In genomic region chr19:55585658-55586339, GRCh38 we compare ENCODE assay signal across 8 cellular contexts. TPM values are rescaled to one million over a fixed set of nuclear protein-coding genes. Genes with fewer than 3 reads are reported as not detected.
DNase-seq lines count a peak whose midpoint lies in the region; ATAC-seq and TF ChIP-seq lines count a peak whose summit lies in the region.

No MANE protein-coding gene starts in this region.

- peak; percentile 32 for ATAC-seq in CD8-positive, alpha-beta T cell
- ATAC-seq in right lobe of liver (peak; percentile 12 to 52 (median 31)), HG02840 (IDR thresholded peaks at IDR 0.05; ENCODE audit: low FRiP score, unreplicated experiment) (no peak), GM19023 (IDR thresholded peaks at IDR 0.05; ENCODE audit: unreplicated experiment) (no peak)

- H3K4me3 ChIP-seq in CD8-positive, alpha-beta T cell (ENCODE audit: low read depth, low read length), result peak overlapping the region; percentile 55
- H3K4me3 ChIP-seq in Karpas-422 (ENCODE audit: low read length) (peak overlapping the region; percentile 48; the same call in 1 of the 2 replicates), duodenal mucosa (ENCODE audit: low read depth in 1 of 2, low read length in 2 of 2) (peak overlapping the region; percentile 41 to 59), right lobe of liver (peak overlapping the region in 1 of 3 donors; percentile 38)

- H3K9me3 ChIP-seq in CD8-positive, alpha-beta T cell (ENCODE audit: low read length), result no peaks in the 10 kb centered on the region
- H3K9me3 ChIP-seq in Karpas-422 (ENCODE audit: low read length), result no peaks in the 10 kb centered on the region
- H3K9me3 ChIP-seq in duodenal mucosa (ENCODE audit: control insufficient read depth in 1 of 2, low read length in 2 of 2), result no peaks in the 10 kb centered on the region
- H3K9me3 ChIP-seq in right lobe of liver, result no peaks in the 10 kb centered on the region

- H3K36me3 ChIP-seq in CD8-positive, alpha-beta T cell (ENCODE audit: insufficient read depth, low read length), result no peaks in the 10 kb centered on the region
- H3K36me3 ChIP-seq in Karpas-422 (ENCODE audit: insufficient read depth, low read length) (no peaks in the 10 kb centered on the region), duodenal mucosa (ENCODE audit: control insufficient read depth in 1 of 2, insufficient read depth in 2 of 2, low read length in 2 of 2) (no peaks in the 10 kb centered on the region), right lobe of liver (no peaks in the 10 kb centered on the region)

- H3K9me3 Mint-ChIP-seq in CD8-positive, alpha-beta T cell, result no peaks in the 10 kb centered on the region

- 21% methylated on average over 25 of the region's 36 CpGs for WGBS in right lobe of liver (ENCODE audit: insufficient coverage, low coverage, low lambda C conversion rate, missing lambda C conversion rate)

- POLR2A ChIA-PET in CD8-positive, alpha-beta T cell (lab: Charles Lee), result interaction anchor here (0.6 to 3.0 kb wide), 4 partner anchors 12 to 423 kb away, joined by 3 to 16 read pairs (median 4); partner anchors contain the start of genes FIZ1 and UBE2S

- no peaks in the 10 kb centered on the region for H3K27me3 ChIP-seq in CD8-positive, alpha-beta T cell (ENCODE audit: insufficient read depth, low read length)
- H3K27me3 ChIP-seq in Karpas-422 (ENCODE audit: low read length), result no peaks in the 10 kb centered on the region
- H3K27me3 ChIP-seq in duodenal mucosa (ENCODE audit: control insufficient read depth in 1 of 2, insufficient read depth in 2 of 2, low read length in 2 of 2), result peaks cover 0 to 4% of the 10 kb centered on the region in 2 donors
- H3K27me3 ChIP-seq in right lobe of liver, result no peaks in the 10 kb centered on the region

- CTCF ChIA-PET in CD8-positive, alpha-beta T cell (lab: Charles Lee), result interaction anchor here (0.6 to 3.6 kb wide), 4 partner anchors 14 to 293 kb away, joined by 3 to 18 read pairs (median 6); partner anchors contain the start of gene FIZ1

- peaks cover 35% of the 10 kb centered on the region for H3K4me1 ChIP-seq in CD8-positive, alpha-beta T cell (ENCODE audit: insufficient read depth, low read length)
- peaks cover 28% of the 10 kb centered on the region for H3K4me1 ChIP-seq in Karpas-422 (ENCODE audit: low read length)
- peaks cover 12 to 24% of the 10 kb centered on the region in 2 donors for H3K4me1 ChIP-seq in duodenal mucosa (ENCODE audit: control insufficient read depth in 1 of 2, insufficient read depth in 2 of 2, low read length in 2 of 2)
- H3K4me1 ChIP-seq in right lobe of liver, result peaks cover 0 to 29% (median 4%) of the 10 kb centered on the region in 4 donors

- H3K27me3 Mint-ChIP-seq in CD8-positive, alpha-beta T cell (ENCODE audit: low read depth), result no peaks in the 10 kb centered on the region

- no peaks in the 10 kb centered on the region for H4K20me1 ChIP-seq in Karpas-422 (ENCODE audit: insufficient read depth, low read depth, low read length)

- DNase-seq in CD8-positive, alpha-beta T cell, result peak in 4 of 7 experiments; percentile 24 to 50 (median 47)
- DNase-seq in Karpas-422 (peak; percentile 89), T1000 (lab: John Stamatoyannopoulos, UW) (peak; percentile 51), right lobe of liver (peak; percentile 65 to 68 (median 67))
- DNase-seq in stimulated activated CD8-positive, alpha-beta memory T cell treated with anti-CD3 and anti-CD28 coated beads, Interleukin-4, amount 100 ng/mL, for 24 hours (ENCODE audit: low read depth), result peak; percentile 42

- intact Hi-C loops in CD8-positive, alpha-beta T cell (cut with DNase I, micrococcal nuclease), result loop anchor here in 1 of 2 experiments (2.0 kb wide), 1 partner anchor 19 kb away; the partner anchor contains the start of gene ZNF865
- intact Hi-C loops in right lobe of liver (cut with DNase I), result no loop called here

- peak overlapping the region; percentile 55; the same call in 1 of the 2 replicates for H2AFZ ChIP-seq in Karpas-422 (ENCODE audit: low read length)

- H3K27ac ChIP-seq in CD8-positive, alpha-beta T cell (ENCODE audit: low read depth, low read length), result no peak overlapping the region
- H3K27ac ChIP-seq in Karpas-422 (ENCODE audit: low read length), result no peak overlapping the region
- H3K27ac ChIP-seq in duodenal mucosa (ENCODE audit: low read depth, low read length), result no peak overlapping the region
- H3K27ac ChIP-seq in right lobe of liver, result peak overlapping the region in 1 of 3 donors; percentile 18

- no peaks in the 10 kb centered on the region for H3K36me3 Mint-ChIP-seq in CD8-positive, alpha-beta T cell

- TF ChIP-seq CTCF in CD8-positive, alpha-beta T cell (IDR thresholded peaks at IDR 0.05), result no peak
- no peak for TF ChIP-seq CTCF in right lobe of liver (IDR thresholded peaks at IDR 0.05)

- H3K9me2 ChIP-seq in Karpas-422 (replicated peaks; ENCODE audit: insufficient read depth, low read length), result no peaks in the 10 kb centered on the region

- H3K4me2 ChIP-seq in Karpas-422 (ENCODE audit: low read depth, low read length, poor library complexity, severe bottlenecking), result peak overlapping the region; percentile 66

- H3K27ac Mint-ChIP-seq in CD8-positive, alpha-beta T cell, result peak overlapping the region; percentile 77

- peaks cover 43% of the 10 kb centered on the region for H3K4me1 Mint-ChIP-seq in CD8-positive, alpha-beta T cell (ENCODE audit: low read depth)

- H3K9ac ChIP-seq in Karpas-422 (ENCODE audit: low read length) (peak overlapping the region; percentile 55), duodenal mucosa (ENCODE audit: low read depth in 1 of 2, low read length in 2 of 2) (peak overlapping the region in 1 of 2 donors; percentile 51)

- peak overlapping the region; percentile 88 for H3K4me3 Mint-ChIP-seq in CD8-positive, alpha-beta T cell

- TF ChIP-seq POLR2A in right lobe of liver (IDR thresholded peaks at IDR 0.05), result no peak

- H3K79me2 ChIP-seq in Karpas-422 (ENCODE audit: low read length), result peaks cover 5% of the 10 kb centered on the region; the same call in 1 of the 2 replicates

RNA-seq across cellular contexts. Expression of gene ZNF579, which starts 5.2 kb away (rescaled TPM):
- 1 to 10 TPM; 5.7 to 6.1 TPM for total RNA-seq in CD8-positive, alpha-beta T cell
- 5.0 and 8.5 TPM in 2 replicates for total RNA-seq in Karpas-422 (2014; rRNA removed; shearing (Covaris generic); ENCODE audit: low replicate concordance)
- total RNA-seq in right lobe of liver, result 1 to 10 TPM; 1.9 to 4.6 (median 3.6) TPM

RNA-seq across cellular contexts. Expression of gene FIZ1, which starts 13.5 kb away (rescaled TPM):
- total RNA-seq in CD8-positive, alpha-beta T cell, result 1 to 10 TPM; 6.7 to 8.4 TPM
- 6.4 and 12.2 TPM in 2 replicates for total RNA-seq in Karpas-422 (2014; rRNA removed; shearing (Covaris generic); ENCODE audit: low replicate concordance)
- total RNA-seq in right lobe of liver, result 10 to 100 TPM in 1 of 6 experiments, 1 to 10 TPM in 5; 3.0 to 13.1 (median 5.1) TPM

RNA-seq across cellular contexts. Expression of gene ZNF524, which starts 14.3 kb away (rescaled TPM):
- total RNA-seq in CD8-positive, alpha-beta T cell, result 1 to 10 TPM; 6.2 to 6.6 TPM
- total RNA-seq in Karpas-422 (2014; rRNA removed; shearing (Covaris generic); ENCODE audit: low replicate concordance), result 8.4 and 20.3 TPM in 2 replicates
- 10 to 100 TPM in 4 of 6 experiments, 1 to 10 TPM in 2; 8.2 to 21.0 (median 11.3) TPM for total RNA-seq in right lobe of liver

RNA-seq across cellular contexts. Expression of gene ZNF865, which starts 19.6 kb away (rescaled TPM):
- 10 to 100 TPM; 11.0 to 12.6 TPM for total RNA-seq in CD8-positive, alpha-beta T cell
- total RNA-seq in Karpas-422 (2014; rRNA removed; shearing (Covaris generic); ENCODE audit: low replicate concordance), result 3.6 and 8.6 TPM in 2 replicates
- 1 to 10 TPM; 4.2 to 6.0 (median 4.7) TPM for total RNA-seq in right lobe of liver

RNA-seq across cellular contexts. Expression of gene ZNF784, which starts 38.6 kb away (rescaled TPM):
- total RNA-seq in CD8-positive, alpha-beta T cell, result 10 to 100 TPM; 11.7 to 12.2 TPM
- total RNA-seq in Karpas-422 (2014; rRNA removed; shearing (Covaris generic); ENCODE audit: low replicate concordance), result 2.8 and 3.5 TPM in 2 replicates
- 1 to 10 TPM; 2.9 to 5.5 (median 4.1) TPM for total RNA-seq in right lobe of liver

Comparison
In these comparisons a context has a peak if more than half of its experiments do, and no peak if none do; other contexts are left out.
1. ATAC-seq: peak in CD8-positive, alpha-beta T cell (single experiment) and right lobe of liver (4 of 4); none in HG02840 (single experiment) and GM19023 (single experiment).
2. Peak in every context shown above with its lines, with median percentiles within 50 percentile points of each other: DNase-seq.